In the genomic region with DNA sequence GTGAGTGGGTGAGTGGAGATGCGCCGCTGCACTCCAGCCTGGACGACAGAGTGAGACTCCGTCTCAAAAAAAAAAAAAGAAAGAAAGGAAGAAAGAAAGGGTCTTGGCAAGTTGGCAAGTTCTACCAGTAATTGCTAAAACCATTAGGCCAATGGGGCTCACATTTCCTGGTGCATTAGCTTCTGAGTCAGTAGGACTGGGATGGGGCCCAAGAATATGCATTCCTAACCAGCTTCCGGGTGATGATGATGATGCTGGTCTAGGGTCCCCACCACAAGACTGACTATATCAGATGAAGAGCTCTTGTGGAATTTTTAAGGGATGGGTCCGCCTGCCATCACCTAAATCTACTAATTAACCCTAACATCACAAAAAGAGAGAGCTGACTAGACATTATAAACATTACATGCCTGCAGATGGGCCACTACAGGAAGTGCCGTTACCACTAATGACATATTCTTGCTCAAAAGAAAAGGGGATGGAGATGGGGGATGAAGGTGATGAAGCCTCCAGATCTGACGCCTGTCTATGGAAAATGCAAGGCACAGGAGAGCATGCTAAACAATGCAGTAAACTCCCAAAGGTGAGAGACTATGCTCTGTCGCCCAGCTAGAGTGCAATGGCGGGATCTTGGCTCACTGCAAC, we compare ENCODE assay signal across 1 cellular context.
TF ChIP-seq lines count a peak whose summit lies in the region.

No MANE protein-coding gene starts in this region.

TF ChIP-seq in IMR-90, 13 proteins besides CTCF, POLR2A, EP300 and RAD21 (continued from another document):
- TF ChIP-seq CHD1 (IDR thresholded peaks at IDR 0.05; ENCODE audit: low read depth, low read length) (no peak), FOS (IDR thresholded peaks at IDR 0.05; ENCODE audit: low read depth, low read length) (0 out of 2 replicates have a peak, but pooled peaks have one; percentile 5), MXI1 (IDR thresholded peaks at IDR 0.05; ENCODE audit: borderline replicate concordance, low read depth, low read length) (no peak), CEBPB (IDR thresholded peaks at IDR 0.05; ENCODE audit: low read depth, low read length) (no peak)
- TF ChIP-seq, protein P1, sequence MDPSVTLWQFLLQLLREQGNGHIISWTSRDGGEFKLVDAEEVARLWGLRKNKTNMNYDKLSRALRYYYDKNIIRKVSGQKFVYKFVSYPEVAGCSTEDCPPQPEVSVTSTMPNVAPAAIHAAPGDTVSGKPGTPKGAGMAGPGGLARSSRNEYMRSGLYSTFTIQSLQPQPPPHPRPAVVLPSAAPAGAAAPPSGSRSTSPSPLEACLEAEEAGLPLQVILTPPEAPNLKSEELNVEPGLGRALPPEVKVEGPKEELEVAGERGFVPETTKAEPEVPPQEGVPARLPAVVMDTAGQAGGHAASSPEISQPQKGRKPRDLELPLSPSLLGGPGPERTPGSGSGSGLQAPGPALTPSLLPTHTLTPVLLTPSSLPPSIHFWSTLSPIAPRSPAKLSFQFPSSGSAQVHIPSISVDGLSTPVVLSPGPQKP (IDR thresholded peaks at IDR 0.05; ENCODE audit: borderline replicate concordance, low read depth, low read length): no peak
